8 cellular contexts compared by ENCODE assay signal in genomic region chr17:57747221-57748017, GRCh38. TPM values are rescaled to one million over a fixed set of nuclear protein-coding genes. Genes with fewer than 3 reads are reported as not detected.
DNase-seq lines count a peak whose midpoint lies in the region; ATAC-seq and TF ChIP-seq lines count a peak whose summit lies in the region.

No MANE protein-coding gene starts in this region.

- no peaks in the 10 kb centered on the region for H3K36me3 Mint-ChIP-seq in brain
- no peaks in the 10 kb centered on the region for H3K36me3 Mint-ChIP-seq in immature natural killer cell

- ATAC-seq in HG03280 (IDR thresholded peaks at IDR 0.05; ENCODE audit: unreplicated experiment) = no peak

- peak; percentile 82 to 86 for TF ChIP-seq CTCF in brain (conservative IDR thresholded peaks at IDR 0.05)

- peak overlapping the region in 4 of 5 experiments; percentile 18 to 65 (median 40) for H3K27ac Mint-ChIP-seq in brain
- H3K27ac Mint-ChIP-seq in immature natural killer cell = no peak overlapping the region

- peaks cover 39% of the 10 kb centered on the region for H3K4me1 Mint-ChIP-seq in brain
- H3K4me1 Mint-ChIP-seq in immature natural killer cell = peaks cover 10 to 11% of the 10 kb centered on the region in 2 donors

- H3K4me3 Mint-ChIP-seq in brain = no peak overlapping the region
- no peak overlapping the region for H3K4me3 Mint-ChIP-seq in immature natural killer cell

- DNase-seq in activated CD8-positive, alpha-beta memory T cell treated with anti-CD3 and anti-CD28 coated beads for 24 hours = peak; percentile 65
- DNase-seq in activated CD8-positive, alpha-beta memory T cell treated with anti-CD3 and anti-CD28 coated beads, Interleukin-2, amount 50 U/mL, for 48 hours = no peak
- DNase-seq in NCI-H1105 (lab: John Stamatoyannopoulos, UW) (peak; percentile 71), SKM-1 (lab: John Stamatoyannopoulos, UW; ENCODE audit: unreplicated experiment) (peak; percentile 16), immature natural killer cell (peak; percentile 43 to 54 (median 46))
- peak; percentile 8 to 22 for DNase-seq in stimulated activated CD4-positive, alpha-beta T cell treated with anti-CD3 and anti-CD28 coated beads, Interleukin-1b, Interleukin-23, amount 100 ng/mL, for 4 hours (ENCODE audit: low read depth in 2 of 2)

- peaks cover 0 to 2% (median 0%) of the 10 kb centered on the region in 5 experiments for H3K9me3 Mint-ChIP-seq in brain
- no peaks in the 10 kb centered on the region for H3K9me3 Mint-ChIP-seq in immature natural killer cell

- H3K27me3 Mint-ChIP-seq in brain (peaks cover 15% of the 10 kb centered on the region), immature natural killer cell (ENCODE audit: low read depth in 3 of 3) (peaks cover 0 to 12% (median 0%) of the 10 kb centered on the region in 3 donors)

RNA-seq across cellular contexts. Expression of gene CCDC182, which starts 2.3 kb away (rescaled TPM):
- polyA plus RNA-seq in brain (ENCODE audit: insufficient read depth, low read depth, low replicate concordance) = not detected
- polyA plus RNA-seq in immature natural killer cell = not detected

Comparison
In these comparisons a context has a peak if more than half of its experiments do, and no peak if none do; other contexts are left out.
1. H3K27ac Mint-ChIP-seq: peak in brain (4 of 5); none in immature natural killer cell (0 of 6).